Comparison of ENCODE assay signal across 12 cellular contexts in the genomic region with DNA sequence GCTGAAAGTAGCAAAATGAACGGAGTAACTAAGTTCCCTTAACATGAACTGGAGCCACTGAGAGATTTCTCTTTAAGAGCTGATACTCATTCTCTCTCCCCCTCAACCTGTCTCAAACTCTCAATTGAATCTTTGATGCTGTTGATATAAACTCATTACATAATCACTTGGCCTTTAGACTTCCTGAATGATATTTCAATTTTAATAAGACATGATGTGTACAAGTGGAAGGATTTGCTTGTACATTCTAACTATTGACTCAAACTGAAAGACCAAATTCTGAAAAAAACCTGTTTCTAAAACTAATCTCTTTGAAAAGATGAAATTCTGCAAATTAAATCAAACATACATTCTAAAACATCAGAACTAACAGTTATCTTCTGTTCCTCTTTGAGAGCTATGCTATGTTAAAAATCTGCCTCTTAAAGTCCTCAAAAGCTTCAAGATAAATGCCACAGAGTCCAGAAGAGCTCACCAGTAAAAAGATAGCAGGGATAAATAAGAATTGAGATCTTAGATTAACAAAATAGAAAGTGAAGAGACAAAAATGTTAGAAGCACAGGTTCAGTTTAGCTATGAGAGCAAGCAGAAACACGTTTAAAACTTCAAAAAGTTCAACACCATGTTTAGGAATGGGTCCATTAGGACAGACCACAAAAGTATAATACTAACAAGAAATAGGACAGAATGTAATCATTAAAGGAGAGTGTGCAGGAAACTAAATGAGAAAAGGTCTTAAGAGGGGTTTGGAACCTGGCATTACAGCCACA. TPM values are rescaled to one million over a fixed set of nuclear protein-coding genes. Genes with fewer than 3 reads are reported as not detected.
DNase-seq lines count a peak whose midpoint lies in the region; ATAC-seq and TF ChIP-seq lines count a peak whose summit lies in the region.
"Had no signal": no experiment of that assay in that cellular context is flagged by ENCODE, and none has a peak within 500 bp of the region (broad histone marks: within the 10 kb centered on the region; RNA-seq: fewer than 3 reads in every experiment).

No MANE protein-coding gene starts in this region.

- H3K27ac ChIP-seq in Peyer's patch = no peak overlapping the region
- H3K27ac ChIP-seq: esophagus muscularis mucosa, pancreas, uterus had no signal

- ATAC-seq in activated T-cell treated with anti-CD3 and anti-CD28 coated beads, Interleukin-2, amount 50 U/mL, for 72 hours (replicated peaks in 1 of 2) = peak; percentile 83 to 95
- ATAC-seq in HG02610 (IDR thresholded peaks at IDR 0.05; ENCODE audit: unreplicated experiment) (peak; percentile 9), esophagus mucosa (no peak)
- ATAC-seq in stimulated activated naive CD8-positive, alpha-beta T cell treated with anti-CD3 and anti-CD28 coated beads, Interleukin-15, Interleukin-2, amounts not matched to agents 100 U/mL and 50 U/mL, for 24 hours = peak; percentile 93
- ATAC-seq: pancreas had no signal

- peaks cover 13 to 19% of the 10 kb centered on the region in 2 donors for H3K36me3 Mint-ChIP-seq in activated T-cell treated with anti-CD3 and anti-CD28 coated beads, Interleukin-2, amount 50 U/mL, for 72 hours (ENCODE audit: insufficient read depth in 2 of 2)
- peaks cover 38% of the 10 kb centered on the region for H3K36me3 Mint-ChIP-seq in T-helper 1 cell treated with Interleukin-12 subunit alpha and Interleukin-12 subunit beta and Interleukin-4 antibody, amounts not matched to agents 30 μg/mL and 1 μg/mL, for 36 hours (ENCODE audit: low read depth)

- TF ChIP-seq CTCF in Peyer's patch (IDR thresholded peaks at IDR 0.05) = no peak

- no peaks in the 10 kb centered on the region for H3K27me3 Mint-ChIP-seq in activated T-cell treated with anti-CD3 and anti-CD28 coated beads, Interleukin-2, amount 50 U/mL, for 72 hours (ENCODE audit: low read depth)
- no peaks in the 10 kb centered on the region for H3K27me3 Mint-ChIP-seq in T-helper 1 cell treated with Interleukin-12 subunit alpha and Interleukin-12 subunit beta and Interleukin-4 antibody, amounts not matched to agents 30 μg/mL and 1 μg/mL, for 36 hours (ENCODE audit: low read depth)

- H3K4me1 ChIP-seq in Peyer's patch = peaks cover 0 to 7% (median 0%) of the 10 kb centered on the region in 4 donors
- H3K4me1 ChIP-seq: pancreas, uterus had no signal

- TF ChIP-seq POLR2A in Peyer's patch (IDR thresholded peaks at IDR 0.05) = no peak

- H3K27ac Mint-ChIP-seq in activated T-cell treated with anti-CD3 and anti-CD28 coated beads, Interleukin-2, amount 50 U/mL, for 72 hours = peak overlapping the region; percentile 71
- peak overlapping the region; percentile 83 for H3K27ac Mint-ChIP-seq in T-helper 1 cell treated with Interleukin-12 subunit alpha and Interleukin-12 subunit beta and Interleukin-4 antibody, amounts not matched to agents 30 μg/mL and 1 μg/mL, for 36 hours

- H3K27me3 ChIP-seq in Peyer's patch = no peaks in the 10 kb centered on the region
- H3K27me3 ChIP-seq: esophagus muscularis mucosa, pancreas, uterus had no signal

- H3K4me3 Mint-ChIP-seq in activated T-cell treated with anti-CD3 and anti-CD28 coated beads, Interleukin-2, amount 50 U/mL, for 72 hours = peak overlapping the region; percentile 63 to 81
- H3K4me3 Mint-ChIP-seq in T-helper 1 cell treated with Interleukin-12 subunit alpha and Interleukin-12 subunit beta and Interleukin-4 antibody, amounts not matched to agents 30 μg/mL and 1 μg/mL, for 36 hours = peak overlapping the region; percentile 33

- no peaks in the 10 kb centered on the region for H3K9me3 Mint-ChIP-seq in activated T-cell treated with anti-CD3 and anti-CD28 coated beads, Interleukin-2, amount 50 U/mL, for 72 hours
- no peaks in the 10 kb centered on the region for H3K9me3 Mint-ChIP-seq in T-helper 1 cell treated with Interleukin-12 subunit alpha and Interleukin-12 subunit beta and Interleukin-4 antibody, amounts not matched to agents 30 μg/mL and 1 μg/mL, for 36 hours

- peaks cover 46% of the 10 kb centered on the region for H3K4me1 Mint-ChIP-seq in activated T-cell treated with anti-CD3 and anti-CD28 coated beads, Interleukin-2, amount 50 U/mL, for 72 hours (ENCODE audit: low read depth)
- peaks cover 19% of the 10 kb centered on the region for H3K4me1 Mint-ChIP-seq in T-helper 1 cell treated with Interleukin-12 subunit alpha and Interleukin-12 subunit beta and Interleukin-4 antibody, amounts not matched to agents 30 μg/mL and 1 μg/mL, for 36 hours (ENCODE audit: low read depth)

- H3K9me3 ChIP-seq in Peyer's patch = no peaks in the 10 kb centered on the region
- H3K9me3 ChIP-seq: esophagus muscularis mucosa, pancreas, uterus had no signal

- no peak for DNase-seq in activated T-cell treated with anti-CD3 and anti-CD28 coated beads, Interleukin-2, amount 50 U/mL, for 72 hours
- DNase-seq in activated T-cell treated with anti-CD3 and anti-CD28 coated beads for 4 hours (no peak), Peyer's patch (no peak), cortex of kidney (lab: John Stamatoyannopoulos, UW) (no peak)
- DNase-seq in stimulated activated naive CD8-positive, alpha-beta T cell treated with anti-CD3 and anti-CD28 coated beads, Interleukin-15, Interleukin-2, amounts not matched to agents 100 U/mL and 50 U/mL, for 24 hours = no peak
- DNase-seq: OCI-M1, pancreas, uterus had no signal

- peaks cover 0 to 58% (median 0%) of the 10 kb centered on the region in 3 donors for H3K36me3 ChIP-seq in Peyer's patch
- H3K36me3 ChIP-seq: pancreas, uterus had no signal

- no peak overlapping the region for H3K4me3 ChIP-seq in Peyer's patch
- H3K4me3 ChIP-seq: esophagus muscularis mucosa, pancreas, uterus had no signal

RNA-seq across cellular contexts. Expression of a gene that starts 46.1 kb away (rescaled TPM):
- total RNA-seq in activated T-cell treated with anti-CD3 and anti-CD28 coated beads, Interleukin-2, amount 50 U/mL, for 72 hours = 10 to 100 TPM; 62.0 to 81.4 TPM
- total RNA-seq in esophagus mucosa = 31.9 TPM
- 10 to 100 TPM; 25.2 to 55.3 (median 42.1) TPM for total RNA-seq in Peyer's patch
